In the genomic region with DNA sequence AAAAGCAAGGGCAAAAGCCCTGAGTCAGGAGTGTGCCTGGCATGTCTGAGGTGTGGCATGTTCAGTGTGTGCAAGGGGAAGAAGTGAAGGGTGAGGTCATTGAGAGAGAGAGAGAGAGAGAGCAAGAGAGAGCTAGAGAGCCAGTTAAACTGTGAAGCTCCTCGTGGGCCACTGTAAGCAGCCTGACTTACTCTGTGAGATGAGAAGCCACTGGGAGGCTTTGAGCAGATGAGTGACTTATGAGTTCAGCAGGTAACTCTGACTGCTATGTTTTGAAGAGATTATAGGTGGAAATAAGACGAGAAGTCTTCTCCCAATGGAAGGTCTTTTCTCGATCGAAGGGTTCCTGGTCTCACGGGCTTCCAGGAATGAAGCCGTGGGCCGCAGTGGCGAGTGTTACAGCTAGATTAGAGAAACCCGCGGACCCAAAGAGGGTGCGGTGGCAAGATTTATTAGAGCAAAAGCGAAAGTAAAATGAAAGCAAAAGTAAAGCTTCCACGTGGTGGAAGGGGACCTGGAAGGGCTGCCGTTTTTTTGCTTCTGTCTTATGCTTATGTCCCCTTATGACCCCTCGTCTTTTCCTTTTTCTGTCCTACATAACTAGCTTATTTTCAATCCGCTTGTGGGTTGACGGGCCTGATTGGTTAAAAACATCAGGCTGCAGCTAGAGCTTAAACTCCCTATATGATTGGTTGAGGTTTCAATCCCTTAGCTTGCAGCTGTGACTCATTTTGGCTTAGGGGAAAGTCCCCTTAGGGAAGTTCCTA, we compare ENCODE assay signal across 8 cellular contexts.
DNase-seq lines count a peak whose midpoint lies in the region; ATAC-seq and TF ChIP-seq lines count a peak whose summit lies in the region.

No MANE protein-coding gene starts in this region.

- DNase-seq in GF-D8 (lab: John Stamatoyannopoulos, UW) (peak; percentile 12), KBM-7 (peak; percentile 74), T-helper 1 cell (peak in 4 of 5 donors; percentile 4 to 78 (median 22)), body of pancreas (peak in 2 of 4 donors; percentile 14 to 49), osteoblast (ENCODE audit: insufficient read length, low spot score, missing footprints) (no peak), aorta (no peak), NCI-H2171 (lab: John Stamatoyannopoulos, UW) (no peak)

- H3K27ac ChIP-seq in body of pancreas (peak overlapping the region in 1 of 4 donors; percentile 44), osteoblast (ENCODE audit: low read depth, low read length) (no peak overlapping the region), aorta (ENCODE audit: low read depth in 1 of 2, low read length in 2 of 2) (no peak overlapping the region)

- H2AFZ ChIP-seq in osteoblast (ENCODE audit: low read length), result peak overlapping the region; percentile 56

- TF ChIP-seq CTCF in body of pancreas (IDR thresholded peaks at IDR 0.05), result no peak
- no peak for TF ChIP-seq CTCF in osteoblast (IDR thresholded peaks at IDR 0.05; ENCODE audit: extremely low read depth, low read depth, low read length)

- TF ChIP-seq POLR2A in body of pancreas (IDR thresholded peaks at IDR 0.05), result no peak

- no peaks in the 10 kb centered on the region for H3K79me2 ChIP-seq in osteoblast (ENCODE audit: insufficient read depth, low read length)

- H3K27me3 ChIP-seq in body of pancreas (no peaks in the 10 kb centered on the region), osteoblast (ENCODE audit: insufficient read depth, low read length) (no peaks in the 10 kb centered on the region), aorta (ENCODE audit: control insufficient read depth in 1 of 2, insufficient read depth in 2 of 2, low read length in 1 of 2) (no peaks in the 10 kb centered on the region)

- H3K36me3 ChIP-seq in body of pancreas (replicated peaks in 1 of 2; ENCODE audit: insufficient read depth in 1 of 2, low read depth in 2 of 2) (no peaks in the 10 kb centered on the region), osteoblast (ENCODE audit: insufficient read depth, low read length) (no peaks in the 10 kb centered on the region), aorta (ENCODE audit: control insufficient read depth in 1 of 2, insufficient read depth in 2 of 2, low read length in 1 of 2) (no peaks in the 10 kb centered on the region)

- intact Hi-C loops in body of pancreas (cut with DNase I) (no loop called here), aorta (cut with DNase I) (no loop called here)

- ATAC-seq in GM21529 (IDR thresholded peaks at IDR 0.05; ENCODE audit: unreplicated experiment) (peak; percentile 81), body of pancreas (peak; percentile 30), aorta (ENCODE audit: low FRiP score) (peak; percentile 52)

- H4K20me1 ChIP-seq in osteoblast (ENCODE audit: insufficient read depth, low read length), result no peaks in the 10 kb centered on the region

- in situ Hi-C loops in KBM-7 (cut with MboI; ENCODE audit: low pct_unique_long_range_greater_than_20kb, low sequenced_read_pairs), result no loop called here

- WGBS in body of pancreas, 2 donors, result 51 to 77% methylated on average over 17 of the region's 17 CpGs
- WGBS in aorta, 2 donors, result 75 to 78% methylated on average over 17 of the region's 17 CpGs

- H3K4me3 ChIP-seq in body of pancreas, result no peak overlapping the region
- H3K4me3 ChIP-seq in osteoblast (ENCODE audit: insufficient read depth, low read length), result peak overlapping the region; percentile 52
- no peak overlapping the region for H3K4me3 ChIP-seq in aorta (ENCODE audit: low read length in 2 of 2)

- H3K9me3 ChIP-seq in body of pancreas (no peaks in the 10 kb centered on the region), osteoblast (ENCODE audit: low read depth, low read length) (no peaks in the 10 kb centered on the region), aorta (ENCODE audit: control insufficient read depth, low read length) (no peaks in the 10 kb centered on the region)

- peak overlapping the region; percentile 49 for H3K4me2 ChIP-seq in osteoblast (ENCODE audit: insufficient read depth, low read length)

- H3K4me1 ChIP-seq in body of pancreas, result no peaks in the 10 kb centered on the region
- no peaks in the 10 kb centered on the region for H3K4me1 ChIP-seq in osteoblast (ENCODE audit: insufficient read depth, low read length)
- no peaks in the 10 kb centered on the region for H3K4me1 ChIP-seq in aorta (ENCODE audit: control insufficient read depth in 1 of 2, insufficient read depth in 2 of 2, low read length in 2 of 2)

Comparison
In these comparisons a context has a peak if more than half of its experiments do, and no peak if none do; other contexts are left out.
1. DNase-seq: peak in GF-D8 (single experiment), KBM-7 (single experiment) and T-helper 1 cell (4 of 5); none in osteoblast (single experiment), aorta (0 of 2) and NCI-H2171 (single experiment).
2. ATAC-seq: peak in every context shown above with its lines; median percentile 81 in GM21529; 52 in aorta; 30 in body of pancreas.